In the genomic region with DNA sequence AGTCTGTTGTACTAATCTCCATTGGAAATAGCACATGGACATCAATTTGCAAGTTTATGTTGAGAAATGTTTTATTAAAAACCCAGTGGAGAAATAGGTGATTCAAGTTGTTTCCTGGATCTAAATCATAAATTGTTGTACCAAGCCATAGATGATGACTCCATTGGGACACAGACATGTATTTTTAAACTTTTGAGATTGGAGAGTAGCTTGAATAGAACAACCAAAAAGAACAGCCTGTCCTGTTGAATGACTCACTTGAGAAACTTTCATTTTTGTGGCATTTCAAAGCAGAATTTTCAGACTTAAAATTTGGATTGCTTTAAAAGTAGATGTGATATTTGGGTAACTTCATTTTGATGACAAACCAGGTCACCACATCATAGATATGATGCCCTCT, we compare ENCODE assay signal across 17 cellular contexts.
DNase-seq lines count a peak whose midpoint lies in the region; ATAC-seq and TF ChIP-seq lines count a peak whose summit lies in the region.
"Had no signal": no experiment of that assay in that cellular context is flagged by ENCODE, and none has a peak within 500 bp of the region (broad histone marks: within the 10 kb centered on the region; RNA-seq: fewer than 3 reads in every experiment).

No MANE protein-coding gene starts in this region.

- no peak for TF ChIP-seq POLR2A in body of pancreas (IDR thresholded peaks at IDR 0.05)

- H3K4me3 ChIP-seq in body of pancreas (no peak overlapping the region), thoracic aorta (no peak overlapping the region), SJCRH30 (no peak overlapping the region)

- H3K4me1 ChIP-seq in body of pancreas (no peaks in the 10 kb centered on the region), thoracic aorta (ENCODE audit: control insufficient read depth in 1 of 2, low read depth in 2 of 2) (peaks cover 7 to 14% of the 10 kb centered on the region in 2 donors), SJCRH30 (no peaks in the 10 kb centered on the region)

- H3K9me3 ChIP-seq in body of pancreas (no peaks in the 10 kb centered on the region), thoracic aorta (no peaks in the 10 kb centered on the region), SJCRH30 (replicated peaks) (no peaks in the 10 kb centered on the region)

- H3K27ac ChIP-seq in body of pancreas = no peak overlapping the region
- peak overlapping the region; percentile 36 to 46 for H3K27ac ChIP-seq in thoracic aorta
- H3K27ac ChIP-seq in SJCRH30 = no peak overlapping the region
- H3K27ac ChIP-seq: HL-60 had no signal

- intact Hi-C loops in body of pancreas (cut with DNase I) (no loop called here), sciatic nerve (cut with DNase I) (no loop called here)

- no peaks in the 10 kb centered on the region for H3K27me3 ChIP-seq in body of pancreas
- no peaks in the 10 kb centered on the region for H3K27me3 ChIP-seq in thoracic aorta (replicated peaks; ENCODE audit: insufficient read depth)
- no peaks in the 10 kb centered on the region for H3K27me3 ChIP-seq in SJCRH30

- no peak for TF ChIP-seq CTCF in body of pancreas (IDR thresholded peaks at IDR 0.05)
- TF ChIP-seq CTCF in thoracic aorta (IDR thresholded peaks at IDR 0.05) = no peak

- ATAC-seq in body of pancreas = peak; percentile 55
- ATAC-seq in sciatic nerve = peak; percentile 94
- ATAC-seq in thoracic aorta (ENCODE audit: insufficient number of reproducible peaks, low FRiP score, low read depth) = peak; percentile 73
- ATAC-seq: CD8-positive, alpha-beta T cell had no signal

- H3K36me3 ChIP-seq in body of pancreas (replicated peaks in 1 of 2; ENCODE audit: insufficient read depth in 1 of 2, low read depth in 2 of 2) (no peaks in the 10 kb centered on the region), thoracic aorta (no peaks in the 10 kb centered on the region), SJCRH30 (no peaks in the 10 kb centered on the region)

- DNase-seq in GM03348 (ENCODE audit: low spot score) (peak; percentile 41), body of pancreas (no peak), sciatic nerve (ENCODE audit: low spot score) (no peak), thoracic aorta (ENCODE audit: low spot score) (no peak), NCI-H1092 treated with DMSO at 0.1 percent for 48 hours (lab: John Stamatoyannopoulos, UW) (no peak), SJCRH30 (no peak), globus pallidus (ENCODE audit: low spot score) (no peak)
- DNase-seq: CD8-positive, alpha-beta T cell; DND-41; GDM1; KBM-7; NCI-H1048; NCI-H69; NK-92 treated with Interleukin-12 subunit alpha and Interleukin-12 subunit beta, amount 100 ng/mL, for 24 hours; OCI-M1; RPMI8226 had no signal

Comparison
In these comparisons a context has a peak if more than half of its experiments do, and no peak if none do; other contexts are left out.
1. H3K27ac ChIP-seq: peak in thoracic aorta (2 of 2); none in body of pancreas (0 of 4) and SJCRH30 (single experiment).
2. Peak in every context shown above with its lines, with median percentiles within 50 percentile points of each other: ATAC-seq.